Comparison of ENCODE assay signal across 8 cellular contexts in the genomic region with DNA sequence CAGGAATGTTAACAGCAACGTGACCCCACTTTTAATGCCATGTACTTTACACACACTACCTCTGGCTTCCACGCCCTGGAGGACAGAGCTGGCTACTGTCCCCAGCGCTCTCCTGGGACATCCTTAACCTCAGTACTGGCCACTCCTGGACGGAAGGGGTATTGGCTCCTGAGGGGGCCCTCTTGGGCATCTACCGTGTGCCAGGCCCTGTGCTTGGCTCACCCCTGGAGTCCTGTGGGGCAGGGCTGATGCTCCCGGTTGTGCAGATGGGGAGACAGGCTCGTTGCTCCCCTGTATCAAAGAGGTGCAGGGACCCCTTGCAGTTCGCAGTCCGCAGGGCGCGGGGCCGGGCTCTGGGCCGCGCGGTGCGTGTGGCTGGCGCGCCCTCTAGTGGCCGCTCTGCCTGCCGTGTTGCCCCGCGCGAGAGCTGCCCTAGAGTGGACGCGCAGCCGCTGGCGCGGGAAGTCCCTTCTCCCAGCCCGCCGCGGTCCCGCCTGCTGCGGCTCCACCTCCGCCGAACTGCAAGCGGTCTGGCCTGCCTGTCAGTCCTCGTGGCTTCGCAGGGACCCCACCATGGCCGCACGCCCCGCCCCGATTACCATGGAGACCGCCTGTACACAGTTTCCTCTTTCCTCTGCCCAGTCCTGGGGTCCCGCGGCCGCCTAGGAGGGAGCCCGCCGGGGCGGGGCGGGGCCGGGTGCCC. TPM values are rescaled to one million over a fixed set of nuclear protein-coding genes. Genes with fewer than 3 reads are reported as not detected.
DNase-seq lines count a peak whose midpoint lies in the region; ATAC-seq and TF ChIP-seq lines count a peak whose summit lies in the region.

A gene with protein sequence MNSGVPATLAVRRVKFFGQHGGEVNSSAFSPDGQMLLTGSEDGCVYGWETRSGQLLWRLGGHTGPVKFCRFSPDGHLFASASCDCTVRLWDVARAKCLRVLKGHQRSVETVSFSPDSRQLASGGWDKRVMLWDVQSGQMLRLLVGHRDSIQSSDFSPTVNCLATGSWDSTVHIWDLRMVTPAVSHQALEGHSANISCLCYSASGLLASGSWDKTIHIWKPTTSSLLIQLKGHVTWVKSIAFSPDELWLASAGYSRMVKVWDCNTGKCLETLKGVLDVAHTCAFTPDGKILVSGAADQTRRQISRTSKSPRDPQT (plus strand): TSS at position 632 of the 703 bp plus-strand sequence. CDS start 72 bp downstream, outside the sequence.

- DNase-seq in NCI-H69 (lab: John Stamatoyannopoulos, UW) (peak; percentile 91), lung (ENCODE audit: low spot score) (peak; percentile 58)
- peak; percentile 76 for DNase-seq in activated CD4-positive, alpha-beta memory T cell treated with anti-CD3 and anti-CD28 coated beads, Interleukin-2, amount 10 ng/mL, durations not matched to agents 7 days and 5 days
- peak; percentile 41 to 61 (median 52) for DNase-seq in stimulated activated CD4-positive, alpha-beta T cell treated with anti-CD3 and anti-CD28 coated beads, TNF-alpha, amount 100 ng/mL, for 4 hours (ENCODE audit: low read depth in 3 of 3)

- CTCF ChIA-PET in activated CD4-positive, alpha-beta memory T cell treated with anti-CD3 and anti-CD28 coated beads, Interleukin-2, amount 10 ng/mL, durations not matched to agents 7 days and 5 days (lab: Charles Lee), result interaction anchor here (0.7 to 13.2 kb wide), 39 partner anchors 8 to 573 kb away, joined by 3 to 264 read pairs (median 4); a partner anchor contains a TSS

- POLR2A ChIA-PET in activated CD4-positive, alpha-beta memory T cell treated with anti-CD3 and anti-CD28 coated beads, Interleukin-2, amount 10 ng/mL, durations not matched to agents 7 days and 5 days (lab: Charles Lee), result interaction anchor here (0.9 to 7.9 kb wide), 10 partner anchors 9 to 388 kb away, joined by 3 to 66 read pairs (median 4); a partner anchor contains a TSS

- H3K36me3 ChIP-seq in ectodermal cell (ENCODE audit: control insufficient read depth, insufficient read depth, low read length) (peaks cover 10% of the 10 kb centered on the region), lung (ENCODE audit: control insufficient read depth in 2 of 2, insufficient read depth in 2 of 2, low read length in 2 of 2) (peaks cover 3 to 18% of the 10 kb centered on the region in 2 donors)

- no peaks in the 10 kb centered on the region for H3K9me3 Mint-ChIP-seq in activated CD4-positive, alpha-beta memory T cell treated with anti-CD3 and anti-CD28 coated beads, Interleukin-2, amount 10 ng/mL, durations not matched to agents 7 days and 5 days

- H3K36me3 Mint-ChIP-seq in activated CD4-positive, alpha-beta memory T cell treated with anti-CD3 and anti-CD28 coated beads, Interleukin-2, amount 10 ng/mL, durations not matched to agents 7 days and 5 days (ENCODE audit: low read depth), result peaks cover 13% of the 10 kb centered on the region

- peaks cover 10% of the 10 kb centered on the region for H3K27me3 Mint-ChIP-seq in activated CD4-positive, alpha-beta memory T cell treated with anti-CD3 and anti-CD28 coated beads, Interleukin-2, amount 10 ng/mL, durations not matched to agents 7 days and 5 days

- no peak within 1 kb of the TSS for H3K27ac Mint-ChIP-seq in activated CD4-positive, alpha-beta memory T cell treated with anti-CD3 and anti-CD28 coated beads, Interleukin-2, amount 10 ng/mL, durations not matched to agents 7 days and 5 days

- peaks cover 17% of the 10 kb centered on the region for H3K4me1 Mint-ChIP-seq in activated CD4-positive, alpha-beta memory T cell treated with anti-CD3 and anti-CD28 coated beads, Interleukin-2, amount 10 ng/mL, durations not matched to agents 7 days and 5 days

- H3K9me3 ChIP-seq in ectodermal cell (ENCODE audit: control insufficient read depth, low read length) (no peaks in the 10 kb centered on the region), lung (ENCODE audit: control insufficient read depth in 2 of 2, insufficient read depth in 1 of 2, low read length in 1 of 2) (no peaks in the 10 kb centered on the region)

- ATAC-seq in GM18502 (IDR thresholded peaks at IDR 0.05; ENCODE audit: poor library complexity, unreplicated experiment) (peak; percentile 82), HG03095 (IDR thresholded peaks at IDR 0.05; ENCODE audit: unreplicated experiment) (peak; percentile 68), lung (ENCODE audit: insufficient read depth, low FRiP score) (peak; percentile 92)

- H3K4me1 ChIP-seq in ectodermal cell (ENCODE audit: control insufficient read depth, insufficient read depth, low read length) (no peaks in the 10 kb centered on the region), lung (ENCODE audit: control insufficient read depth in 2 of 2, insufficient read depth in 2 of 2, low read length in 2 of 2) (peaks cover 0 to 2% of the 10 kb centered on the region in 2 donors)

- WGBS in ectodermal cell, 2 experiments, result 3% methylated on average over 51 of the region's 51 CpGs
- 2 to 3% methylated on average over 43 to 51 of the region's 51 CpGs for WGBS in lung, 2 donors

- TF ChIP-seq CTCF in 22Rv1 (IDR thresholded peaks at IDR 0.05) (peak; percentile 100), lung (IDR thresholded peaks at IDR 0.05; ENCODE audit: control extremely low read depth, extremely low read depth) (peak; percentile 93)

- no peaks in the 10 kb centered on the region for H3K27me3 ChIP-seq in ectodermal cell (ENCODE audit: control insufficient read depth, insufficient read depth, low read length, poor library complexity, severe bottlenecking)
- H3K27me3 ChIP-seq in lung (ENCODE audit: control insufficient read depth, insufficient read depth), result no peaks in the 10 kb centered on the region

- peak within 1 kb of the TSS; percentile 47 for H3K4me3 ChIP-seq in ectodermal cell (ENCODE audit: insufficient read depth, low read depth, low read length)
- H3K4me3 ChIP-seq in lung, result no peak within 1 kb of the TSS

- H3K4me3 Mint-ChIP-seq in activated CD4-positive, alpha-beta memory T cell treated with anti-CD3 and anti-CD28 coated beads, Interleukin-2, amount 10 ng/mL, durations not matched to agents 7 days and 5 days, result peak within 1 kb of the TSS; percentile 56

- H3K27ac ChIP-seq in 22Rv1, result no peak within 1 kb of the TSS
- no peak within 1 kb of the TSS for H3K27ac ChIP-seq in ectodermal cell (ENCODE audit: insufficient read depth, low read depth, low read length, poor library complexity, severe bottlenecking)
- H3K27ac ChIP-seq in lung (ENCODE audit: low read depth in 1 of 2, low read length in 1 of 2), result peak within 1 kb of the TSS in 1 of 2 donors; percentile 86

RNA-seq across cellular contexts. Expression of the gene that starts here (rescaled TPM):
- not detected for total RNA-seq in activated CD4-positive, alpha-beta memory T cell treated with anti-CD3 and anti-CD28 coated beads, Interleukin-2, amount 10 ng/mL, durations not matched to agents 7 days and 5 days
- not detected for polyA plus RNA-seq in ectodermal cell (2013, experiment 1 of 4)
- polyA plus RNA-seq in ectodermal cell (2013, experiment 2 of 4), result not detected
- not detected for polyA plus RNA-seq in ectodermal cell (2013, experiment 3 of 4)
- polyA plus RNA-seq in ectodermal cell (2013, experiment 4 of 4), result not detected
- total RNA-seq in lung, result 10 to 100 TPM; 11.4 to 28.9 TPM
- polyA plus RNA-seq in lung, result 10 to 100 TPM in 1 of 2 donors, 1 to 10 TPM in 1; 6.0 to 12.8 TPM

Comparison
In these comparisons a context has a peak if more than half of its experiments do, and no peak if none do; other contexts are left out.
1. RNA of the gene that starts here (total RNA-seq): 11.4 to 28.9 TPM in lung; not detected in activated CD4-positive, alpha-beta memory T cell treated with anti-CD3 and anti-CD28 coated beads, Interleukin-2, amount 10 ng/mL, durations not matched to agents 7 days and 5 days; every median in the first group is over 10 times any median in the second.
2. Peak in DNase-seq in activated CD4-positive, alpha-beta memory T cell treated with anti-CD3 and anti-CD28 coated beads, Interleukin-2, amount 10 ng/mL, durations not matched to agents 7 days and 5 days; RNA of the gene not detected or under 1 TPM.
3. Peak in every context shown above with its lines, with median percentiles within 50 percentile points of each other: ATAC-seq and DNase-seq.